ENCODE assay signal across 8 cellular contexts in genomic region chr1:247357781-247358211, GRCh38. TPM values are rescaled to one million over a fixed set of nuclear protein-coding genes. Genes with fewer than 3 reads are reported as not detected.
DNase-seq lines count a peak whose midpoint lies in the region; ATAC-seq and TF ChIP-seq lines count a peak whose summit lies in the region.

No MANE protein-coding gene starts in this region.

- no peak overlapping the region for H4K8ac ChIP-seq in IMR-90 (ENCODE audit: low read depth in 2 of 2, low read length in 2 of 2)
- no peak overlapping the region for H4K8ac ChIP-seq in mesendoderm (ENCODE audit: low read depth, low read length)

- no peak for TF ChIP-seq POLR2A in IMR-90 (IDR thresholded peaks at IDR 0.05; ENCODE audit: low read depth, low read length)

- H3K4ac ChIP-seq in IMR-90 (ENCODE audit: low read depth, low read length) (no peak overlapping the region), mesendoderm (ENCODE audit: low read depth, low read length) (no peak overlapping the region)

- intact Hi-C loops in IMR-90 (cut with micrococcal nuclease): loop anchor here (1.0 kb wide), 1 partner anchor 25 kb away; no protein-coding TSS in a partner anchor

- H2AK9ac ChIP-seq in IMR-90 (replicated peaks; ENCODE audit: low read depth, low read length, poor library complexity): no peak overlapping the region

- no peaks in the 10 kb centered on the region for H3K79me2 ChIP-seq in mesendoderm (ENCODE audit: control insufficient read depth, insufficient read depth, low read length)

- BruUV-seq in IMR-90 (replicated peaks; lab: Mats Ljungman, UMichigan): no TSS peak

- dilution Hi-C loops in IMR-90 (cut with HindIII; ENCODE audit: low sequenced_read_pairs, unreplicated experiment): no loop called here

- CTCF ChIA-PET in IMR-90 (lab: Yijun Ruan, JAX): interaction anchor here (1.1 kb wide), 1 partner anchor 15 kb away, joined by 5 read pairs; no protein-coding TSS in a partner anchor

- H3K4me3 ChIP-seq in IMR-90 (ENCODE audit: insufficient read depth, low read depth, low read length) (no peak overlapping the region), mesendoderm (ENCODE audit: low read length) (no peak overlapping the region)

- TF ChIP-seq CTCF in IMR-90 (conservative IDR thresholded peaks at IDR 0.05; ENCODE audit: low read depth, low read length): no peak

- no peak overlapping the region for H3K9ac ChIP-seq in IMR-90 (ENCODE audit: low read depth, low read length)
- no peak overlapping the region for H3K9ac ChIP-seq in mesendoderm (ENCODE audit: low read length)

- peak overlapping the region; percentile 47; the same call in 1 of the 2 replicates for H2BK120ac ChIP-seq in IMR-90 (ENCODE audit: low read depth, low read length)
- no peak overlapping the region for H2BK120ac ChIP-seq in mesendoderm (ENCODE audit: low read depth, low read length)

- H3K4me1 ChIP-seq in IMR-90 (ENCODE audit: control insufficient read depth, insufficient read depth, low read length) (peaks cover 11% of the 10 kb centered on the region; the same call in 1 of the 2 replicates), mesendoderm (ENCODE audit: control insufficient read depth, low read depth, low read length) (peaks cover 9% of the 10 kb centered on the region)

- H3K4me2 ChIP-seq in IMR-90 (ENCODE audit: low read depth, low read length) (no peak overlapping the region), mesendoderm (ENCODE audit: low read length) (no peak overlapping the region)

- 0 out of 2 replicates have a peak, but pooled peaks cover 3% of the 10 kb centered on the region for H3K9me1 ChIP-seq in IMR-90 (ENCODE audit: insufficient read depth, low read length)

- H3K23ac ChIP-seq in IMR-90 (ENCODE audit: low read depth, low read length) (no peak overlapping the region), mesendoderm (ENCODE audit: low read length) (no peak overlapping the region)

- no peak overlapping the region; the same call in none of the 2 replicates for H3K56ac ChIP-seq in IMR-90 (ENCODE audit: extremely low read depth, insufficient read depth, low read length)
- H3K56ac ChIP-seq in mesendoderm (ENCODE audit: low read length): no peak overlapping the region

- H4K5ac ChIP-seq in IMR-90 (ENCODE audit: low read depth, low read length): no peak overlapping the region
- no peak overlapping the region for H4K5ac ChIP-seq in mesendoderm (ENCODE audit: low read length)

- POLR2A ChIA-PET in IMR-90 (lab: Charles Lee; ENCODE audit: unreplicated experiment): no interaction called here

- no peak for TF ChIP-seq RAD21 in IMR-90 (IDR thresholded peaks at IDR 0.05; ENCODE audit: low read length)

- H3K36me3 ChIP-seq in IMR-90 (ENCODE audit: control insufficient read depth, insufficient read depth, low read length): no peaks in the 10 kb centered on the region
- H3K36me3 ChIP-seq in mesendoderm (ENCODE audit: control insufficient read depth, insufficient read depth, low read length): no peaks in the 10 kb centered on the region

- WGBS in IMR-90 (ENCODE audit: extremely low coverage in 2 of 2, insufficient read length in 1 of 2), 2 experiments: 7% methylated on average over 2 of the region's 6 CpGs; no CpG with 5 or more reads in 1 of the 2 experiments
- no CpG with 5 or more reads among the region's 6 CpGs for WGBS in mesendoderm (ENCODE audit: extremely low coverage, insufficient coverage, low lambda C conversion rate)

- no peak overlapping the region for H2AK5ac ChIP-seq in IMR-90 (ENCODE audit: low read depth, low read length)
- no peak overlapping the region for H2AK5ac ChIP-seq in mesendoderm (ENCODE audit: low read length)

- H3K18ac ChIP-seq in IMR-90 (ENCODE audit: low read depth, low read length) (no peak overlapping the region), mesendoderm (ENCODE audit: low read length) (peak overlapping the region; percentile 60)

- no peaks in the 10 kb centered on the region for H3K9me3 ChIP-seq in IMR-90 (ENCODE audit: control insufficient read depth, insufficient read depth, low read length)

- no peaks in the 10 kb centered on the region for H3K79me1 ChIP-seq in IMR-90 (ENCODE audit: low read depth in 1 of 2, low read length in 2 of 2)
- H3K79me1 ChIP-seq in mesendoderm (ENCODE audit: low read length): no peaks in the 10 kb centered on the region

- DNase-seq in IMR-90 (peak; percentile 94), mesendoderm (peak; percentile 51), activated gamma-delta T cell (lab: John Stamatoyannopoulos, UW) (no peak), NOMO-1 (lab: John Stamatoyannopoulos, UW; ENCODE audit: unreplicated experiment in 2 of 2) (no peak), NCI-H1930 (lab: John Stamatoyannopoulos, UW) (no peak)
- DNase-seq in activated CD8-positive, alpha-beta memory T cell treated with anti-CD3 and anti-CD28 coated beads, Interleukin-2, amount 50 U/mL, for 48 hours: no peak

- H2BK15ac ChIP-seq in IMR-90 (ENCODE audit: low read depth, low read length) (no peak overlapping the region; the same call in 2 of the 3 replicates), mesendoderm (replicated peaks; ENCODE audit: low read depth) (no peak overlapping the region)

- H3K27me3 ChIP-seq in IMR-90 (ENCODE audit: control insufficient read depth, insufficient read depth, low read length) (no peaks in the 10 kb centered on the region), mesendoderm (ENCODE audit: insufficient read depth, low read length, poor library complexity) (no peaks in the 10 kb centered on the region)

- no peaks in the 10 kb centered on the region for H4K20me1 ChIP-seq in IMR-90 (ENCODE audit: insufficient read depth, low read length)

- H3K27ac ChIP-seq in IMR-90 (ENCODE audit: insufficient read depth, low read length) (peak overlapping the region; percentile 39; the same call in 1 of the 2 replicates), mesendoderm (ENCODE audit: low read depth, low read length) (no peak overlapping the region)

- ATAC-seq in GM18499 (IDR thresholded peaks at IDR 0.05; ENCODE audit: insufficient read depth, unreplicated experiment) (peak; percentile 84), GM21717 (IDR thresholded peaks at IDR 0.05; ENCODE audit: unreplicated experiment) (peak; percentile 94), IMR-90 (ENCODE audit: low read depth) (peak; percentile 67)

- no peak overlapping the region for H2BK20ac ChIP-seq in IMR-90 (ENCODE audit: low read depth, low read length)

- no peak overlapping the region for H4K91ac ChIP-seq in IMR-90 (ENCODE audit: insufficient read depth, low read depth, low read length)

- no peak overlapping the region for H3K14ac ChIP-seq in IMR-90 (replicated peaks; ENCODE audit: low read depth, low read length)

- H2BK5ac ChIP-seq in IMR-90 (ENCODE audit: low read depth, low read length, poor library complexity, severe bottlenecking) (no peak overlapping the region), mesendoderm (ENCODE audit: low read length) (no peak overlapping the region)

- in situ Hi-C loops in IMR-90 (cut with MboI; ENCODE audit: low sequenced_read_pairs): no loop called here

- no peak overlapping the region for H2AFZ ChIP-seq in IMR-90 (replicated peaks; ENCODE audit: low read length, poor library complexity)

TF ChIP-seq in IMR-90, 13 proteins besides CTCF, POLR2A, EP300 and RAD21:
- TF ChIP-seq RFX5 (IDR thresholded peaks at IDR 0.05; ENCODE audit: low read depth, low read length) (no peak), CEBPB (IDR thresholded peaks at IDR 0.05; ENCODE audit: low read depth, low read length) (peak; percentile 87), USF2 (IDR thresholded peaks at IDR 0.05; ENCODE audit: low read depth, low read length) (no peak), MAFK (IDR thresholded peaks at IDR 0.05; ENCODE audit: low read depth, low read length) (peak; percentile 34; the same call in 1 of the 2 replicates), NFE2L2 (IDR thresholded peaks at IDR 0.05; ENCODE audit: low read depth, low read length) (no peak), MAZ (IDR thresholded peaks at IDR 0.05; ENCODE audit: borderline replicate concordance, low read depth, low read length) (no peak), SMC3 (IDR thresholded peaks at IDR 0.05; ENCODE audit: low read depth, low read length) (no peak), CHD1 (IDR thresholded peaks at IDR 0.05; ENCODE audit: low read depth, low read length) (no peak), ELK1 (IDR thresholded peaks at IDR 0.05; ENCODE audit: borderline replicate concordance, low read depth, low read length) (no peak), MXI1 (IDR thresholded peaks at IDR 0.05; ENCODE audit: borderline replicate concordance, low read depth, low read length) (no peak), RCOR1 (IDR thresholded peaks at IDR 0.05; ENCODE audit: insufficient replicate concordance, low read length) (no peak)

RNA-seq across cellular contexts. Expression of gene ZNF496, which starts 26.1 kb away (rescaled TPM):
- total RNA-seq in IMR-90 (2012; rRNA removed): 8.9 and 11.7 TPM in 2 replicates
- polyA plus RNA-seq in IMR-90 (2012; rRNA removed): 16.2 and 17.1 TPM in 2 replicates
- polyA plus RNA-seq in IMR-90 (2012; cell fraction: cytosol; rRNA removed): 13.7 and 15.5 TPM in 2 replicates
- 22.8 and 27.3 TPM in 2 replicates for polyA plus RNA-seq in IMR-90 (2012; cell fraction: nucleus; rRNA removed; ENCODE audit: low replicate concordance)
- 25.4 TPM for polyA plus RNA-seq in mesendoderm (2013, experiment 1 of 2)
- polyA plus RNA-seq in mesendoderm (2013, experiment 2 of 2): 26.3 TPM

RNA-seq across cellular contexts. Expression of gene NLRP3, which starts 58.2 kb away (rescaled TPM):
- 0.18 TPM in 1 of 2 replicates, not detected in the other for total RNA-seq in IMR-90 (2012; rRNA removed)
- polyA plus RNA-seq in IMR-90 (2012; rRNA removed): 0.03 TPM in 1 of 2 replicates, not detected in the other
- 0.04 TPM in 1 of 2 replicates, not detected in the other for polyA plus RNA-seq in IMR-90 (2012; cell fraction: cytosol; rRNA removed)
- 0.20 and 0.37 TPM in 2 replicates for polyA plus RNA-seq in IMR-90 (2012; cell fraction: nucleus; rRNA removed; ENCODE audit: low replicate concordance)
- 0.01 TPM for polyA plus RNA-seq in mesendoderm (2013, experiment 1 of 2)
- 0.06 TPM for polyA plus RNA-seq in mesendoderm (2013, experiment 2 of 2)

Comparison
In these comparisons a context has a peak if more than half of its experiments do, and no peak if none do; other contexts are left out.
1. DNase-seq: peak in IMR-90 (single experiment) and mesendoderm (single experiment); none in activated gamma-delta T cell (single experiment), NOMO-1 (0 of 2), activated CD8-positive, alpha-beta memory T cell treated with anti-CD3 and anti-CD28 coated beads, Interleukin-2, amount 50 U/mL, for 48 hours (single experiment) and NCI-H1930 (0 of 2).
2. Peak in every context shown above with its lines, with median percentiles within 50 percentile points of each other: ATAC-seq.